In the genomic region with DNA sequence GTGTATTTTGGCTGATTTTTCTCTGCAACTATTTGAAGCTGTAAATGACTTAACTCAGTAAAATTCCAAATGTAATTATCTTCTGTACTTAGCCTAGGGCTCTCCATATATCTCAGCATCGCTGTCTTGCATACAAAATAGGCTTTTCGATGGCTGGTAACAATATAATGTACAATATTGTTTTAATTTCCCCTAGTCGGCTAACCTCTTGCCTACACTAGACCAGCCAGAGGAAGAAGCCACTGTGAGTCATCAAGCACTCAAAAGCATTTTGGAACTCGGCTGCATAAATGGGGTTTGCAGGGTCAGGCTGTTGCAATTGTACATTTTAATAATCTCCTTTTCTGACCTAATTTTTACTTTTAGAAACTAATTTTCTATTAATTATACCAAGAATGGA, we compare ENCODE assay signal across 13 cellular contexts.
DNase-seq lines count a peak whose midpoint lies in the region; ATAC-seq and TF ChIP-seq lines count a peak whose summit lies in the region.
"Had no signal": no experiment of that assay in that cellular context is flagged by ENCODE, and none has a peak within 500 bp of the region (broad histone marks: within the 10 kb centered on the region; RNA-seq: fewer than 3 reads in every experiment).

No MANE protein-coding gene starts in this region.

- peak overlapping the region; percentile 61 for H3K4me3 Mint-ChIP-seq in HFFc6

- peak; percentile 34 for DNase-seq in AG09319 (ENCODE audit: extremely low read depth, low read depth)
- peak; percentile 61 for DNase-seq in HFFc6
- DNase-seq in adipocyte (ENCODE audit: low read depth), result peak; percentile 87
- DNase-seq in left ventricle myocardium superior, result no peak
- no peak for DNase-seq in NCI-H446 treated with DMSO at 0.1 percent for 48 hours (lab: John Stamatoyannopoulos, UW)
- DNase-seq in activated CD4-positive, alpha-beta T cell treated with anti-CD3 and anti-CD28 coated beads, Interleukin-2, amount 50 U/mL, for 48 hours, result no peak
- DNase-seq: hippocampal formation, NCI-H1105 treated with DMSO at 0.1 percent for 48 hours, spleen had no signal

- peak overlapping the region; percentile 77 for H3K9ac ChIP-seq in adipocyte (ENCODE audit: low read length)

- H3K9me3 Mint-ChIP-seq in HFFc6, result no peaks in the 10 kb centered on the region

- TF ChIP-seq CTCF in AG09319 (IDR thresholded peaks at IDR 0.05; ENCODE audit: low read depth, low read length) (no peak), HFFc6 (IDR thresholded peaks at IDR 0.05) (no peak)

- intact Hi-C loops in left ventricle myocardium superior (cut with micrococcal nuclease), result loop anchor here (10.0 kb wide), 1 partner anchor 305 kb away; no protein-coding TSS in a partner anchor

- no peaks in the 10 kb centered on the region for H3K27me3 ChIP-seq in adipocyte (replicated peaks; ENCODE audit: control insufficient read depth, insufficient read depth, low read length)
- H3K27me3 ChIP-seq: cardiac muscle cell, spleen had no signal

- H3K27me3 Mint-ChIP-seq in HFFc6 (ENCODE audit: insufficient read depth), result no peaks in the 10 kb centered on the region; the same call in 1 of the 2 replicates

- peak; percentile 50 for ATAC-seq in left ventricle myocardium superior
- ATAC-seq in HG02571 (IDR thresholded peaks at IDR 0.05; ENCODE audit: unreplicated experiment), result no peak
- no peak for ATAC-seq in GM21515 (IDR thresholded peaks at IDR 0.05; ENCODE audit: unreplicated experiment)
- ATAC-seq: Panc1 had no signal

- H3K4me1 ChIP-seq in adipocyte (ENCODE audit: control insufficient read depth, insufficient read depth, low read length), result peaks cover 24% of the 10 kb centered on the region

- H3K4me1 Mint-ChIP-seq in HFFc6 (ENCODE audit: low read depth), result peaks cover 41% of the 10 kb centered on the region

- H3K27ac Mint-ChIP-seq in HFFc6, result peak overlapping the region; percentile 53; the same call in 1 of the 2 replicates

- H3K4me3 ChIP-seq in adipocyte (ENCODE audit: low read length), result peak overlapping the region; percentile 64
- H3K4me3 ChIP-seq: cardiac muscle cell, spleen had no signal

- peaks cover 31% of the 10 kb centered on the region for H3K36me3 Mint-ChIP-seq in HFFc6 (ENCODE audit: low read depth)

- no peaks in the 10 kb centered on the region for H3K9me3 ChIP-seq in adipocyte (ENCODE audit: control insufficient read depth, low read length)
- H3K9me3 ChIP-seq: spleen had no signal

- H3K36me3 ChIP-seq in adipocyte (ENCODE audit: control insufficient read depth, insufficient read depth, low read length, severe bottlenecking), result peaks cover 7% of the 10 kb centered on the region

Comparison
In these comparisons a context has a peak if more than half of its experiments do, and no peak if none do; other contexts are left out.
1. DNase-seq: peak in AG09319 (single experiment), HFFc6 (single experiment) and adipocyte (single experiment); none in left ventricle myocardium superior (single experiment), NCI-H446 treated with DMSO at 0.1 percent for 48 hours (single experiment) and activated CD4-positive, alpha-beta T cell treated with anti-CD3 and anti-CD28 coated beads, Interleukin-2, amount 50 U/mL, for 48 hours (0 of 2).